In genomic region chr11:46684364-46684763, GRCh38 we compare ENCODE assay signal across 19 cellular contexts. TPM values are rescaled to one million over a fixed set of nuclear protein-coding genes. Genes with fewer than 3 reads are reported as not detected.
A peak's percentile ranks its signal among the peaks of the same experiment; 100 is the strongest.
DNase-seq lines count a peak whose midpoint lies in the region; ATAC-seq, FAIRE-seq and TF ChIP-seq lines count a peak whose summit lies in the region.
"Had no signal": no experiment of that assay in that cellular context is flagged by ENCODE, and none has a peak within 500 bp of the region (broad histone marks: within the 10 kb centered on the region; RNA-seq: fewer than 3 reads in every experiment).

No MANE protein-coding gene starts in this region.

- H3K27me3 Mint-ChIP-seq in activated T-cell treated with anti-CD3 and anti-CD28 coated beads, Interleukin-2, amount 50 U/mL, for 4 hours (ENCODE audit: low read depth), result no peaks in the 10 kb centered on the region
- H3K27me3 Mint-ChIP-seq: T-helper 17 cell had no signal

- ATAC-seq in RWPE2 (ENCODE audit: low read depth) (no peak), thoracic aorta (ENCODE audit: insufficient number of reproducible peaks, low FRiP score, low read depth) (no peak), GM18511 (IDR thresholded peaks at IDR 0.05; ENCODE audit: unreplicated experiment) (no peak)
- no peak for ATAC-seq in activated T-cell treated with anti-CD3 and anti-CD28 coated beads, Interleukin-2, amount 50 U/mL, for 4 hours
- ATAC-seq: T-helper 17 cell had no signal

- TF ChIP-seq CTCF in RWPE2 (IDR thresholded peaks at IDR 0.05; ENCODE audit: poor library complexity, severe bottlenecking) (no peak), thoracic aorta (IDR thresholded peaks at IDR 0.05) (no peak)

- FAIRE-seq in endometrium (lab: Jason Lieb, UNC), result peak; percentile 86

- no peaks in the 10 kb centered on the region for H3K9me3 Mint-ChIP-seq in activated T-cell treated with anti-CD3 and anti-CD28 coated beads, Interleukin-2, amount 50 U/mL, for 4 hours

- H3K9me3 ChIP-seq in RWPE2 (ENCODE audit: severe bottlenecking), result no peaks in the 10 kb centered on the region
- no peaks in the 10 kb centered on the region for H3K9me3 ChIP-seq in thoracic aorta

- peaks cover 19% of the 10 kb centered on the region for H3K36me3 Mint-ChIP-seq in activated T-cell treated with anti-CD3 and anti-CD28 coated beads, Interleukin-2, amount 50 U/mL, for 4 hours (ENCODE audit: insufficient read depth)

- H3K27ac ChIP-seq in RWPE2 (ENCODE audit: poor library complexity, severe bottlenecking) (peak overlapping the region; percentile 14), thoracic aorta (peak overlapping the region; percentile 60 to 77)

- H3K36me3 ChIP-seq in RWPE2 (ENCODE audit: low read depth) (peaks cover 39% of the 10 kb centered on the region), thoracic aorta (peaks cover 58% of the 10 kb centered on the region)

- DNase-seq in RWPE2 (ENCODE audit: low spot score), result no peak
- DNase-seq in medulla oblongata (ENCODE audit: extremely low spot score), result peak; percentile 52
- DNase-seq in thoracic aorta (ENCODE audit: low spot score), result no peak
- DNase-seq in activated T-cell treated with anti-CD3 and anti-CD28 coated beads, Interleukin-2, amount 50 U/mL, for 4 hours, result no peak
- DNase-seq in stimulated activated CD4-positive, alpha-beta T cell treated with anti-CD3 and anti-CD28 coated beads, Interleukin-12 subunit alpha, Interleukin-12 subunit beta, amount 100 ng/mL, for 4 hours, result no peak
- DNase-seq: activated effector memory CD4-positive, alpha-beta T cell treated with Interleukin-2 at 50 U/mL for 16 hours; effector memory CD4-positive, alpha-beta T cell; foreskin fibroblast; KG1; NCI-H1436; NCI-H226; NK-92 treated with Interleukin-12 subunit alpha and Interleukin-12 subunit beta, amount 100 ng/mL, for 24 hours; occipital lobe; SHP77 treated with DMSO at 0.1 percent for 48 hours; stimulated activated CD4-positive, alpha-beta T cell treated with anti-CD3 and anti-CD28 coated beads, Interleukin-15, amount 100 ng/mL, for 24 hours; T-helper 17 cell had no signal

- H3K4me1 Mint-ChIP-seq in activated T-cell treated with anti-CD3 and anti-CD28 coated beads, Interleukin-2, amount 50 U/mL, for 4 hours (ENCODE audit: low read depth), result no peaks in the 10 kb centered on the region
- H3K4me1 Mint-ChIP-seq: T-helper 17 cell had no signal

- no peak overlapping the region for H3K4me3 Mint-ChIP-seq in activated T-cell treated with anti-CD3 and anti-CD28 coated beads, Interleukin-2, amount 50 U/mL, for 4 hours
- H3K4me3 Mint-ChIP-seq: T-helper 17 cell had no signal

- H3K4me3 ChIP-seq in RWPE2 (ENCODE audit: severe bottlenecking), result no peak overlapping the region
- no peak overlapping the region for H3K4me3 ChIP-seq in thoracic aorta

- H3K27me3 ChIP-seq in RWPE2 (ENCODE audit: insufficient read depth, poor library complexity, severe bottlenecking), result no peaks in the 10 kb centered on the region
- H3K27me3 ChIP-seq in thoracic aorta (replicated peaks; ENCODE audit: insufficient read depth), result no peaks in the 10 kb centered on the region

- peaks cover 20% of the 10 kb centered on the region for H3K4me1 ChIP-seq in RWPE2 (ENCODE audit: insufficient read depth, poor library complexity, severe bottlenecking)
- peaks cover 23 to 44% of the 10 kb centered on the region in 2 donors for H3K4me1 ChIP-seq in thoracic aorta (ENCODE audit: control insufficient read depth in 1 of 2, low read depth in 2 of 2)

RNA-seq across cellular contexts. Expression of gene ARHGAP1, which starts 16.1 kb away (rescaled TPM):
- total RNA-seq in thoracic aorta, result 100 to 1,000 TPM; 106 to 159 TPM
- total RNA-seq in activated T-cell treated with anti-CD3 and anti-CD28 coated beads, Interleukin-2, amount 50 U/mL, for 4 hours, result 10 to 100 TPM; 52.9 to 63.8 (median 53.4) TPM

RNA-seq across cellular contexts. Expression of gene ZNF408, which starts 16.5 kb away (rescaled TPM):
- 10 to 100 TPM in 1 of 2 donors, 1 to 10 TPM in 1; 5.9 to 11.9 TPM for total RNA-seq in thoracic aorta
- total RNA-seq in activated T-cell treated with anti-CD3 and anti-CD28 coated beads, Interleukin-2, amount 50 U/mL, for 4 hours, result 10 to 100 TPM; 14.2 to 16.9 (median 14.8) TPM

RNA-seq across cellular contexts. Expression of gene F2, which starts 34.6 kb away (rescaled TPM):
- not detected for total RNA-seq in thoracic aorta
- under 1 TPM; 0.40 to 0.81 (median 0.41) TPM for total RNA-seq in activated T-cell treated with anti-CD3 and anti-CD28 coated beads, Interleukin-2, amount 50 U/mL, for 4 hours
- total RNA-seq: mesenteric fat pad, T-helper 17 cell had no signal
